Comparison of ENCODE assay signal across 19 cellular contexts in genomic region chr1:212375986-212376385, GRCh38. TPM values are rescaled to one million over a fixed set of nuclear protein-coding genes. Genes with fewer than 3 reads are reported as not detected.
DNase-seq lines count a peak whose midpoint lies in the region; ATAC-seq, FAIRE-seq and TF ChIP-seq lines count a peak whose summit lies in the region.
"Had no signal": no experiment of that assay in that cellular context is flagged by ENCODE, and none has a peak within 500 bp of the region (broad histone marks: within the 10 kb centered on the region; RNA-seq: fewer than 3 reads in every experiment).

No MANE protein-coding gene starts in this region.

- H3K4me3 Mint-ChIP-seq in CD4-positive, alpha-beta T cell, result no peak overlapping the region
- H3K4me3 Mint-ChIP-seq in T-helper 17 cell (no peak overlapping the region), endodermal cell (no peak overlapping the region)
- H3K4me3 Mint-ChIP-seq: CD4-positive, CD25-positive, alpha-beta regulatory T cell had no signal

- H3K4me3 ChIP-seq in endodermal cell (ENCODE audit: low read length), result no peak overlapping the region
- H3K4me3 ChIP-seq: BLaER1 treated with 17β-estradiol and CSF1 and Interleukin-3, amounts not matched to agents 10 nM and 100 nM; HAP-1 had no signal

- no peak for TF ChIP-seq POLR2A in GM12891 (IDR thresholded peaks at IDR 0.05; ENCODE audit: low read depth, low read length)

- no peaks in the 10 kb centered on the region for H3K4me1 ChIP-seq in endodermal cell (ENCODE audit: control insufficient read depth, insufficient read depth, low read length)
- H3K4me1 ChIP-seq: HAP-1 had no signal

- 75 to 91% methylated on average over 4 to 5 of the region's 5 CpGs for WGBS in endodermal cell (ENCODE audit: insufficient coverage in 1 of 2, insufficient read length in 1 of 2), 2 experiments

- ATAC-seq in activated naive CD4-positive, alpha-beta T cell treated with anti-CD3 and anti-CD28 coated beads, Interleukin-2, amount 50 U/mL, for 72 hours, result no peak
- no peak for ATAC-seq in CD4-positive, alpha-beta T cell (ENCODE audit: poor library complexity)
- no peak for ATAC-seq in T-helper 17 cell

- no peak overlapping the region for H3K27ac ChIP-seq in CD4-positive, alpha-beta T cell (ENCODE audit: low read depth, low read length)
- no peak overlapping the region for H3K27ac ChIP-seq in endodermal cell (ENCODE audit: low read depth, low read length)
- H3K27ac ChIP-seq: BLaER1 treated with 17β-estradiol and CSF1 and Interleukin-3, amounts not matched to agents 10 nM and 100 nM had no signal

- H3K27ac Mint-ChIP-seq in activated naive CD4-positive, alpha-beta T cell treated with anti-CD3 and anti-CD28 coated beads, Interleukin-2, amount 50 U/mL, for 72 hours, result peak overlapping the region; percentile 9 to 15
- peak overlapping the region; percentile 51 for H3K27ac Mint-ChIP-seq in CD4-positive, alpha-beta T cell
- peak overlapping the region; percentile 11 for H3K27ac Mint-ChIP-seq in T-helper 17 cell
- H3K27ac Mint-ChIP-seq in endodermal cell, result no peak overlapping the region

- CTCF ChIA-PET in CD4-positive, alpha-beta T cell (lab: Charles Lee), result interaction anchor here (1.0 to 1.1 kb wide), 2 partner anchors 8 to 80 kb away, joined by 3 read pairs; no protein-coding TSS in a partner anchor

- peaks cover 21 to 40% of the 10 kb centered on the region in 2 donors for H3K36me3 Mint-ChIP-seq in activated naive CD4-positive, alpha-beta T cell treated with anti-CD3 and anti-CD28 coated beads, Interleukin-2, amount 50 U/mL, for 72 hours
- peaks cover 80% of the 10 kb centered on the region for H3K36me3 Mint-ChIP-seq in CD4-positive, alpha-beta T cell (ENCODE audit: low read depth)
- H3K36me3 Mint-ChIP-seq in T-helper 17 cell (ENCODE audit: low read depth), result peaks cover 3% of the 10 kb centered on the region
- peaks cover 72% of the 10 kb centered on the region for H3K36me3 Mint-ChIP-seq in endodermal cell (ENCODE audit: low read depth)

- no peaks in the 10 kb centered on the region for H3K9me3 ChIP-seq in CD4-positive, alpha-beta T cell (ENCODE audit: control insufficient read depth, low read length)
- H3K9me3 ChIP-seq in T-helper 17 cell (ENCODE audit: control insufficient read depth, low read length, poor library complexity, severe bottlenecking) (no peaks in the 10 kb centered on the region), endodermal cell (ENCODE audit: control insufficient read depth, low read length) (peaks cover 20% of the 10 kb centered on the region)

- H3K4me1 Mint-ChIP-seq in CD4-positive, alpha-beta T cell (ENCODE audit: low read depth), result no peaks in the 10 kb centered on the region
- H3K4me1 Mint-ChIP-seq in T-helper 17 cell, result peaks cover 3% of the 10 kb centered on the region
- no peaks in the 10 kb centered on the region for H3K4me1 Mint-ChIP-seq in endodermal cell

- no peaks in the 10 kb centered on the region for H3K27me3 Mint-ChIP-seq in CD4-positive, alpha-beta T cell
- no peaks in the 10 kb centered on the region for H3K27me3 Mint-ChIP-seq in T-helper 17 cell
- no peaks in the 10 kb centered on the region for H3K27me3 Mint-ChIP-seq in endodermal cell (ENCODE audit: insufficient read depth)
- H3K27me3 Mint-ChIP-seq: CD4-positive, CD25-positive, alpha-beta regulatory T cell had no signal

- DNase-seq in activated naive CD4-positive, alpha-beta T cell treated with anti-CD3 and anti-CD28 coated beads, Interleukin-2, amount 50 U/mL, for 72 hours (ENCODE audit: low spot score in 2 of 2), result no peak
- no peak for DNase-seq in activated naive CD4-positive, alpha-beta T cell treated with Interleukin-2 at 50 U/mL for 16 hours
- no peak for DNase-seq in CD4-positive, alpha-beta T cell
- no peak for DNase-seq in T-helper 17 cell
- DNase-seq in endodermal cell, result no peak
- no peak for DNase-seq in urothelium cell line (ENCODE audit: low spot score)
- no peak for DNase-seq in GM12891 (ENCODE audit: insufficient read length, low spot score)
- DNase-seq in NCI-H2107 (lab: John Stamatoyannopoulos, UW), result no peak
- DNase-seq: 8988T; CD4-positive, CD25-positive, alpha-beta regulatory T cell; DMS153; DMS79 treated with DMSO at 0.1 percent for 48 hours; EL had no signal

- intact Hi-C loops in CD4-positive, alpha-beta T cell (cut with DNase I, micrococcal nuclease), result no loop called here

- FAIRE-seq in urothelium cell line (lab: Jason Lieb, UNC) (no peak), GM12891 (lab: Jason Lieb, UNC) (no peak)
- FAIRE-seq: G401.6, GM12892, GM19239, H1 had no signal

- peaks cover 76% of the 10 kb centered on the region for H3K36me3 ChIP-seq in endodermal cell (ENCODE audit: control insufficient read depth, insufficient read depth, low read length)

- H3K9ac ChIP-seq in endodermal cell (ENCODE audit: extremely low read depth, low read length, poor library complexity, severe bottlenecking), result no peak overlapping the region
- H3K9ac ChIP-seq: BLaER1 treated with 17β-estradiol and CSF1 and Interleukin-3, amounts not matched to agents 10 nM and 100 nM had no signal

- no peaks in the 10 kb centered on the region for H3K27me3 ChIP-seq in CD4-positive, alpha-beta T cell (ENCODE audit: control insufficient read depth, insufficient read depth, low read length)
- H3K27me3 ChIP-seq in endodermal cell (ENCODE audit: control insufficient read depth, insufficient read depth, low read length, poor library complexity, severe bottlenecking), result no peaks in the 10 kb centered on the region
- H3K27me3 ChIP-seq: BLaER1 treated with 17β-estradiol and CSF1 and Interleukin-3, amounts not matched to agents 10 nM and 100 nM had no signal

- POLR2A ChIA-PET in CD4-positive, alpha-beta T cell (lab: Charles Lee), result no interaction called here

- no peaks in the 10 kb centered on the region for H3K9me3 Mint-ChIP-seq in activated naive CD4-positive, alpha-beta T cell treated with anti-CD3 and anti-CD28 coated beads, Interleukin-2, amount 50 U/mL, for 72 hours
- no peaks in the 10 kb centered on the region for H3K9me3 Mint-ChIP-seq in CD4-positive, alpha-beta T cell
- H3K9me3 Mint-ChIP-seq in endodermal cell, result peaks cover 12% of the 10 kb centered on the region
- H3K9me3 Mint-ChIP-seq: CD4-positive, CD25-positive, alpha-beta regulatory T cell had no signal

- TF ChIP-seq CTCF in CD4-positive, alpha-beta T cell (IDR thresholded peaks at IDR 0.05), result no peak
- TF ChIP-seq CTCF in endodermal cell (conservative IDR thresholded peaks at IDR 0.05), result peak; percentile 19

TF ChIP-seq in GM12891, 5 proteins besides CTCF, POLR2A, EP300 and RAD21:
- TF ChIP-seq POU2F2 (IDR thresholded peaks at IDR 0.05; ENCODE audit: low read depth, low read length), result no peak
- no peak for TF ChIP-seq PAX5 (IDR thresholded peaks at IDR 0.05; ENCODE audit: insufficient read depth, low read length, severe bottlenecking)
- no peak for TF ChIP-seq POLR2AphosphoS5 (IDR thresholded peaks at IDR 0.05; ENCODE audit: low read depth, low read length)
- TF ChIP-seq TAF1 (IDR thresholded peaks at IDR 0.05; ENCODE audit: low read depth, low read length), result no peak
- no peak for TF ChIP-seq SPI1 (IDR thresholded peaks at IDR 0.05; ENCODE audit: low read depth, low read length)

RNA-seq across cellular contexts. Expression of gene PACC1, which starts 38.7 kb away (rescaled TPM):
- total RNA-seq in activated naive CD4-positive, alpha-beta T cell treated with anti-CD3 and anti-CD28 coated beads, Interleukin-2, amount 50 U/mL, for 72 hours, result 10 to 100 TPM; 10.1 to 16.9 TPM
- 1 to 10 TPM; 1.8 to 2.1 TPM for total RNA-seq in CD4-positive, alpha-beta T cell
- 1 to 10 TPM; 4.7 to 8.2 TPM for total RNA-seq in T-helper 17 cell
- 10 to 100 TPM; 17.3 to 27.4 TPM for total RNA-seq in endodermal cell
- polyA plus RNA-seq in endodermal cell (2013, experiment 1 of 2), result 31.0 TPM
- 28.6 TPM for polyA plus RNA-seq in endodermal cell (2013, experiment 2 of 2)
- polyA plus RNA-seq in GM12891 (2012; ENCODE audit: low read depth, missing spikeins), result 8.0 TPM

RNA-seq across cellular contexts. Expression of gene NENF, which starts 56.7 kb away (rescaled TPM):
- total RNA-seq in activated naive CD4-positive, alpha-beta T cell treated with anti-CD3 and anti-CD28 coated beads, Interleukin-2, amount 50 U/mL, for 72 hours, result 10 to 100 TPM; 34.9 to 35.7 TPM
- total RNA-seq in CD4-positive, alpha-beta T cell, result 10 to 100 TPM; 21.2 to 22.4 TPM
- 10 to 100 TPM; 15.4 to 23.3 TPM for total RNA-seq in T-helper 17 cell
- total RNA-seq in endodermal cell, result 10 to 100 TPM; 27.0 to 35.3 TPM
- 22.5 TPM for polyA plus RNA-seq in endodermal cell (2013, experiment 1 of 2)
- 20.2 TPM for polyA plus RNA-seq in endodermal cell (2013, experiment 2 of 2)
- 46.5 TPM for polyA plus RNA-seq in GM12891 (2012; ENCODE audit: low read depth, missing spikeins)
